Comparison of ENCODE assay signal across 7 cellular contexts in the genomic region with DNA sequence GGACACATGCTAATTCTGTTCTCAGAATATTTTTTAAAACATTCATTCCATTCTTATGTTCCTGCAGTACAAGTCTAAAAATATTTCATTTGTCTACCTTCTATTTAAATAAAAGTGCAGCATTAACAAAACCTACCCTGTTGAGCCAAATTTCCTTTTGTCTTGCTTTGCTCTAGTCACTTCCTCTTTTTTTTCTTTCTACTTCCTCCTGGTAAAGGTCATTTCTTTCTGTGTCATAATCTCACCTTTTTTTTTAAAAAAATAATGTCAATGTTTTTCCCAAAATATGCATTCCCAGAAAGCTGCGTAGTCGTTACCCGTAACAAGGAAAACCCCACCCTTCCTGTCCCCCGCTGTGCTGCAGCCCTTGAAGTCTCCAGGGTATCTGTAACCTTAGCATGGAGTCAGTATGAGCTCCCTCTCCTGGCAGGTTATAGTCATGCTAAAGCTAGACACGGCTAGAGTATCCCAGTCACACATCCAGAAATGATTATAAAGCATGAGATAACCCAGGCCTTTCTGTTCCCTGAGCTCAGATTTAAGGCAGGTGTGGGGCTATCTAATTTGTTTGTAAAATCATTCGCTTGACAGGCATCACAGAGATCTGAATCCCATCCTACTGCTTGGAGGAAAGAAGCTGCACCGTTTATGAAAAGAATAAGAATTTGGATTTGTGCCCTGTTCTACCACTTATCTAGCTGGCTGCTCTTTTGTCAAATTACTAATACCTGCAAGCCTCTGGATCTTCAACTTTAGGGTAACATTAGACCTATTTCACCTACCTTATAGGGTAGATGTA. TPM values are rescaled to one million over a fixed set of nuclear protein-coding genes. Genes with fewer than 3 reads are reported as not detected.
DNase-seq lines count a peak whose midpoint lies in the region; ATAC-seq and TF ChIP-seq lines count a peak whose summit lies in the region.

No MANE protein-coding gene starts in this region.

- H3K9ac ChIP-seq in SU-DHL-6 (ENCODE audit: low read length) = peak overlapping the region; percentile 57

- TF ChIP-seq CTCF in SU-DHL-6 (IDR thresholded peaks at IDR 0.05; ENCODE audit: insufficient read depth, low read length, poor library complexity, severe bottlenecking) (peak; percentile 91), hepatocyte (IDR thresholded peaks at IDR 0.05; ENCODE audit: poor library complexity) (peak; percentile 61), retinal pigment epithelial cell (conservative IDR thresholded peaks at IDR 0.05; ENCODE audit: low read depth, low read length) (peak; percentile 89)

- H3K9me3 ChIP-seq in SU-DHL-6 (ENCODE audit: insufficient read depth, low read length) = no peaks in the 10 kb centered on the region
- H3K9me3 ChIP-seq in hepatocyte (ENCODE audit: low read depth) = no peaks in the 10 kb centered on the region

- H2AFZ ChIP-seq in SU-DHL-6 (ENCODE audit: low read depth, low read length, severe bottlenecking) = peak overlapping the region; percentile 93
- H2AFZ ChIP-seq in hepatocyte = peak overlapping the region; percentile 22

- H3K9me2 ChIP-seq in SU-DHL-6 (replicated peaks; ENCODE audit: insufficient read depth, low read length) = no peaks in the 10 kb centered on the region
- H3K9me2 ChIP-seq in hepatocyte (replicated peaks; ENCODE audit: insufficient read depth) = no peaks in the 10 kb centered on the region

- H3K79me2 ChIP-seq in SU-DHL-6 (ENCODE audit: insufficient read depth, low read length) (no peaks in the 10 kb centered on the region), hepatocyte (no peaks in the 10 kb centered on the region)

- WGBS in hepatocyte (ENCODE audit: low lambda C conversion rate, missing lambda C conversion rate) = 28% methylated on average over 7 of the region's 7 CpGs

- H3K4me3 ChIP-seq in SU-DHL-6 (ENCODE audit: insufficient read depth, low read length, poor library complexity, severe bottlenecking) (peak overlapping the region; percentile 46), hepatocyte (no peak overlapping the region), retinal pigment epithelial cell (ENCODE audit: low read length) (peak overlapping the region; percentile 33)

- DNase-seq in NCI-H1105 (lab: John Stamatoyannopoulos, UW) (peak; percentile 85), anterior cingulate cortex (lab: John Stamatoyannopoulos, UW) (peak in 39 of 58 donors; percentile 3 to 77 (median 34)), hepatocyte (ENCODE audit: low spot score) (peak; percentile 80), retinal pigment epithelial cell (ENCODE audit: low read depth) (no peak)

- H3K27ac ChIP-seq in SU-DHL-6 (ENCODE audit: low read depth, low read length) (peak overlapping the region; percentile 98), hepatocyte (no peak overlapping the region)

- H3K36me3 ChIP-seq in SU-DHL-6 (ENCODE audit: low read length) (no peaks in the 10 kb centered on the region), hepatocyte (replicated peaks; ENCODE audit: insufficient read depth, low read depth) (no peaks in the 10 kb centered on the region)

- H3K27me3 ChIP-seq in SU-DHL-6 (ENCODE audit: low read length) (no peaks in the 10 kb centered on the region), hepatocyte (no peaks in the 10 kb centered on the region)

- no peaks in the 10 kb centered on the region for H4K20me1 ChIP-seq in SU-DHL-6 (ENCODE audit: low read depth, low read length)
- no peaks in the 10 kb centered on the region for H4K20me1 ChIP-seq in hepatocyte (ENCODE audit: insufficient read depth, poor library complexity, severe bottlenecking)

- peak overlapping the region; percentile 96 for H3K4me2 ChIP-seq in SU-DHL-6 (ENCODE audit: low read depth, low read length, poor library complexity, severe bottlenecking)
- peak overlapping the region; percentile 63 for H3K4me2 ChIP-seq in hepatocyte

- H3K4me1 ChIP-seq in hepatocyte (ENCODE audit: insufficient read depth) = no peaks in the 10 kb centered on the region

- ATAC-seq in GM18498 (IDR thresholded peaks at IDR 0.05; ENCODE audit: unreplicated experiment) (peak; percentile 95), HG02798 (IDR thresholded peaks at IDR 0.05; ENCODE audit: poor library complexity, unreplicated experiment) (peak; percentile 97)

- H3F3A ChIP-seq in SU-DHL-6 (ENCODE audit: insufficient read depth) = peaks cover 18% of the 10 kb centered on the region

RNA-seq across cellular contexts. Expression of a gene that starts 51.1 kb away (rescaled TPM):
- 15.2 and 15.5 TPM in 2 replicates for total RNA-seq in hepatocyte
- 22.5 and 23.7 TPM in 2 replicates for polyA plus RNA-seq in hepatocyte
